In the genomic region with DNA sequence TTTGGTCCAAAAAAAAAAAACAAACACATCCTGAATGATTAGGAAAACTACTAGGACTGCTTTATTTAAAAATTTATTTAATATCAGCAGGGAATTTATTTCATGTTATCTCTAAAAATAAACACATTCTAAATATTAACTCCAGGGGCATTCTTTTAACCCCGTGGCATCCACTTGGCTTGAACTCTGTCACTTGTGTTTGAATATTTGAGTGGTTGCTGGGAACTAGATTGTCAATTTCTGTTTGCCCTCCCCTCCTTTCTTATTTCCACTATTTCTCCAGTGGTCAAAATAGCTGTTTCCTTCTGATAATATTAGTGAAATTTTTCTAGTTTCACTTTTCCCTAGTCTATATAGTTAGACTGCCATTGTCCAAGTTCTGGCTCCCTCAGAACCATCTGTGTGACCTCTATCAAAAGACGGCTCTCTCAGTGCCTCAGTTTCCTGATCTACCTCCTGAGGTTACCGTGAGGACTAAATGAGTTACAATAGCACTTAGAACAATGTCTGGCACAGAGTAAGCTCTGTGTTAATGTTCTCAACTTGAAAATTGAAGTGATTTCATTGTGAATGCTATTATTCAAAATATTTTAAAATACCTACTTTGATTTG, we compare ENCODE assay signal across 15 cellular contexts.
DNase-seq lines count a peak whose midpoint lies in the region; ATAC-seq and TF ChIP-seq lines count a peak whose summit lies in the region.
"Had no signal": no experiment of that assay in that cellular context is flagged by ENCODE, and none has a peak within 500 bp of the region (broad histone marks: within the 10 kb centered on the region; RNA-seq: fewer than 3 reads in every experiment).

No MANE protein-coding gene starts in this region.

- intact Hi-C loops in cardiac septum (cut with DNase I) (no loop called here), esophagus squamous epithelium (cut with DNase I) (no loop called here), upper lobe of right lung (cut with DNase I) (no loop called here)

- H3K9me3 ChIP-seq in right atrium auricular region (no peaks in the 10 kb centered on the region), adipocyte (ENCODE audit: control insufficient read depth, low read length) (no peaks in the 10 kb centered on the region), esophagus squamous epithelium (no peaks in the 10 kb centered on the region), upper lobe of right lung (no peaks in the 10 kb centered on the region)
- H3K9me3 ChIP-seq: BE2C had no signal

- peaks cover 0 to 26% of the 10 kb centered on the region in 2 donors for H3K4me1 ChIP-seq in right atrium auricular region
- peaks cover 33% of the 10 kb centered on the region for H3K4me1 ChIP-seq in adipocyte (ENCODE audit: control insufficient read depth, insufficient read depth, low read length)
- peaks cover 0 to 33% (median 11%) of the 10 kb centered on the region in 3 donors for H3K4me1 ChIP-seq in esophagus squamous epithelium
- peaks cover 12% of the 10 kb centered on the region for H3K4me1 ChIP-seq in upper lobe of right lung

- 31 to 40% methylated on average over 3 of the region's 3 CpGs for WGBS in esophagus squamous epithelium, 2 donors

- no peaks in the 10 kb centered on the region for H3K36me3 ChIP-seq in right atrium auricular region
- no peaks in the 10 kb centered on the region for H3K36me3 ChIP-seq in adipocyte (ENCODE audit: control insufficient read depth, insufficient read depth, low read length, severe bottlenecking)
- no peaks in the 10 kb centered on the region for H3K36me3 ChIP-seq in esophagus squamous epithelium
- no peaks in the 10 kb centered on the region for H3K36me3 ChIP-seq in upper lobe of right lung
- H3K36me3 ChIP-seq: BE2C had no signal

- H3K27ac ChIP-seq in right atrium auricular region (peak overlapping the region; percentile 24 to 76), esophagus squamous epithelium (peak overlapping the region in 3 of 4 donors; percentile 38 to 74 (median 69)), upper lobe of right lung (peak overlapping the region; percentile 40)
- H3K27ac ChIP-seq: C4-2B had no signal

- ATAC-seq in upper lobe of right lung (no peak), GM19351 (IDR thresholded peaks at IDR 0.05; ENCODE audit: unreplicated experiment) (no peak)

- no peaks in the 10 kb centered on the region for H3K27me3 ChIP-seq in right atrium auricular region
- no peaks in the 10 kb centered on the region for H3K27me3 ChIP-seq in adipocyte (replicated peaks; ENCODE audit: control insufficient read depth, insufficient read depth, low read length)
- no peaks in the 10 kb centered on the region for H3K27me3 ChIP-seq in esophagus squamous epithelium
- H3K27me3 ChIP-seq in upper lobe of right lung = no peaks in the 10 kb centered on the region
- H3K27me3 ChIP-seq: BE2C had no signal

- no peak overlapping the region for H3K4me3 ChIP-seq in right atrium auricular region
- peak overlapping the region; percentile 11 for H3K4me3 ChIP-seq in adipocyte (ENCODE audit: low read length)
- H3K4me3 ChIP-seq in esophagus squamous epithelium = no peak overlapping the region
- H3K4me3 ChIP-seq in upper lobe of right lung = no peak overlapping the region

- TF ChIP-seq CTCF in right atrium auricular region (IDR thresholded peaks at IDR 0.05) (no peak), esophagus squamous epithelium (IDR thresholded peaks at IDR 0.05) (no peak), upper lobe of right lung (IDR thresholded peaks at IDR 0.05) (no peak)

- DNase-seq in right atrium auricular region (ENCODE audit: low spot score) = no peak
- DNase-seq in cardiac septum (ENCODE audit: low spot score) = no peak
- DNase-seq in adipocyte (ENCODE audit: low read depth) = no peak
- no peak for DNase-seq in esophagus squamous epithelium (lab: John Stamatoyannopoulos, UW)
- no peak for DNase-seq in upper lobe of right lung
- no peak for DNase-seq in NCI-H2081 treated with DMSO at 0.1 percent for 48 hours (lab: John Stamatoyannopoulos, UW)
- no peak for DNase-seq in NCI-H446 (lab: John Stamatoyannopoulos, UW)
- DNase-seq: BE2C; CD4-positive, alpha-beta memory T cell; DND-41; GDM1; HCEC 1CT; HFFc6 had no signal

- TF ChIP-seq POLR2A in esophagus squamous epithelium (IDR thresholded peaks at IDR 0.05) = no peak

- no peak overlapping the region for H3K9ac ChIP-seq in adipocyte (ENCODE audit: low read length)
